Comparison of ENCODE assay signal across 18 cellular contexts in the genomic region with DNA sequence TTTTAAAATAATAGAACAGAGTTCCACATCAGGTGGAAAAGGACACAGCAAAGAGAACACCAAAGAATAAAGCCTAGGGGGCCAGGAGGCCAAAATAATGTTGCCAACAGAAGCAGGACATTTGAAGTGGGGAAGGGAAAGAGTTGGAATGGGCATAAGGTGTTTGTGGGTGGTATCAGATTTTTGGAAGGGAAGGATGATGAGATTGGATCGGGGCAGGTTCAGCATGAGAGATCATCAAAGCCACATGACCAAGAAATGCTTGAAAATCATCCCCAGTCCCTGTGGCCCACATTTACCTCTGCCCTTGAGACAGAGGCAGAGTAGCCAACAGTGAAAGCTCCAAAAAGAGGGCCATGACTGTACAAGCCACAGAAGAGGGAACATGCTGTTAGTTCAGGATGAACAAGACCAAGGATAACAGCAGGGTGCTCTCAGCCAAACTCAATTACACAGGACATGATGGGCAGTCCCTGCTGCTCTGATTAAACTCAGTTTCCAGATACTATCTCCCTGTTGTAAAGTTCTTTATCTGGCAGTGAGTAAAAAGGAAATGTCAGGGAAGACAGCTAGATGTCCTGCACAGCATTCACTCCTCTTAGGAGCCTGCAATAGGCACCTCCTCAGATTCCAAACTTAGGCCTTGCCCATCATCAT. TPM values are rescaled to one million over a fixed set of nuclear protein-coding genes. Genes with fewer than 3 reads are reported as not detected.
A peak's percentile ranks its signal among the peaks of the same experiment; 100 is the strongest.
DNase-seq lines count a peak whose midpoint lies in the region; ATAC-seq, FAIRE-seq and TF ChIP-seq lines count a peak whose summit lies in the region.
"Had no signal": no experiment of that assay in that cellular context is flagged by ENCODE, and none has a peak within 500 bp of the region (broad histone marks: within the 10 kb centered on the region; RNA-seq: fewer than 3 reads in every experiment).

No MANE protein-coding gene starts in this region.

- no peak for TF ChIP-seq EP300 in K562 (IDR thresholded peaks at IDR 0.05; ENCODE audit: low read length)

- H2AFZ ChIP-seq in K562 (ENCODE audit: low read depth, low read length): no peak overlapping the region
- H2AFZ ChIP-seq: GM23338 had no signal

- 44% methylated on average over 1 of the region's 1 CpG for WGBS in K562 (ENCODE audit: insufficient coverage, low coverage, missing lambda C conversion rate)

- TF ChIP-seq POLR2A in K562 (conservative IDR thresholded peaks at IDR 0.05): no peak

- DNase-seq in activated T-cell treated with anti-CD3 and anti-CD28 coated beads, Interleukin-2, amount 50 U/mL, for 24 hours: no peak
- no peak for DNase-seq in activated T-cell treated with anti-CD3 and anti-CD28 coated beads for 4 hours
- no peak for DNase-seq in T-helper 17 cell
- DNase-seq in K562 (ENCODE audit: extremely low read depth in 1 of 4, low spot score in 3 of 4): no peak
- DNase-seq in stimulated activated effector memory CD8-positive, alpha-beta T cell treated with anti-CD3 and anti-CD28 coated beads, Interleukin-12 subunit alpha, Interleukin-12 subunit beta, amount 100 ng/mL, for 72 hours (ENCODE audit: low spot score in 2 of 2): no peak
- DNase-seq in UCSD-AML1 (lab: John Stamatoyannopoulos, UW; ENCODE audit: unreplicated experiment): no peak
- DNase-seq in mucosa of descending colon: no peak
- DNase-seq: COR-L47, dorsolateral prefrontal cortex, midbrain, NCI-H1436, upper lobe of right lung had no signal

- no peaks in the 10 kb centered on the region for H4K20me1 ChIP-seq in K562 (replicated peaks; ENCODE audit: control insufficient read depth, insufficient read depth, low read length)

- H3K27me3 Mint-ChIP-seq in activated T-cell treated with anti-CD3 and anti-CD28 coated beads, Interleukin-2, amount 50 U/mL, for 24 hours: no peaks in the 10 kb centered on the region
- H3K27me3 Mint-ChIP-seq in T-helper 17 cell: no peaks in the 10 kb centered on the region

- no peaks in the 10 kb centered on the region for H3K9me3 Mint-ChIP-seq in activated T-cell treated with anti-CD3 and anti-CD28 coated beads, Interleukin-2, amount 50 U/mL, for 24 hours
- no peaks in the 10 kb centered on the region for H3K9me3 Mint-ChIP-seq in stimulated activated effector memory CD8-positive, alpha-beta T cell treated with anti-CD3 and anti-CD28 coated beads, Interleukin-12 subunit alpha, Interleukin-12 subunit beta, amount 100 ng/mL, for 72 hours
- H3K9me3 Mint-ChIP-seq: GM23338 had no signal

- H3K4me3 ChIP-seq in K562 (no peak overlapping the region), mucosa of descending colon (no peak overlapping the region)
- H3K4me3 ChIP-seq: cardiac muscle cell, dorsolateral prefrontal cortex, esophagus muscularis mucosa, GM23338, upper lobe of right lung had no signal

- no peak for TF ChIP-seq RAD21 in K562 (CRISPR knock-in tag; conservative IDR thresholded peaks at IDR 0.05 in 1 of 2, IDR thresholded peaks at IDR 0.05 in 1 of 2)

- POLR2A ChIA-PET in K562 (lab: Yijun Ruan, JAX): interaction anchor here (0.6 to 1.1 kb wide), 3 partner anchors 10 to 1101 kb away, joined by 3 to 5 read pairs (median 3); no protein-coding TSS in a partner anchor

- H3K27ac ChIP-seq in K562 (ENCODE audit: extremely low read depth, low read depth, low read length): peak overlapping the region; percentile 39; the same call in 1 of the 3 replicates
- H3K27ac ChIP-seq: cardiac muscle cell, dorsolateral prefrontal cortex, esophagus muscularis mucosa, upper lobe of right lung had no signal

- peaks cover 79% of the 10 kb centered on the region for H3K36me3 Mint-ChIP-seq in activated T-cell treated with anti-CD3 and anti-CD28 coated beads, Interleukin-2, amount 50 U/mL, for 24 hours (ENCODE audit: low read depth)
- H3K36me3 Mint-ChIP-seq in T-helper 17 cell (ENCODE audit: low read depth): peaks cover 5% of the 10 kb centered on the region
- peaks cover 95% of the 10 kb centered on the region for H3K36me3 Mint-ChIP-seq in stimulated activated effector memory CD8-positive, alpha-beta T cell treated with anti-CD3 and anti-CD28 coated beads, Interleukin-12 subunit alpha, Interleukin-12 subunit beta, amount 100 ng/mL, for 72 hours

- no peak overlapping the region for H3K4me2 ChIP-seq in K562 (ENCODE audit: insufficient read depth, low read length)
- H3K4me2 ChIP-seq: GM23338 had no signal

- H3K9ac ChIP-seq in K562 (ENCODE audit: insufficient read depth in 1 of 2, low read depth in 2 of 2, low read length in 2 of 2): no peak overlapping the region

- no peaks in the 10 kb centered on the region for H3K27me3 ChIP-seq in K562 (ENCODE audit: control insufficient read depth in 2 of 2, insufficient read depth in 2 of 2, low read length in 2 of 2)
- H3K27me3 ChIP-seq: cardiac muscle cell, dorsolateral prefrontal cortex, esophagus muscularis mucosa, upper lobe of right lung had no signal

- peak overlapping the region; percentile 94 for H3K27ac Mint-ChIP-seq in activated T-cell treated with anti-CD3 and anti-CD28 coated beads, Interleukin-2, amount 50 U/mL, for 24 hours
- H3K27ac Mint-ChIP-seq in T-helper 17 cell: peak overlapping the region; percentile 94
- H3K27ac Mint-ChIP-seq in stimulated activated effector memory CD8-positive, alpha-beta T cell treated with anti-CD3 and anti-CD28 coated beads, Interleukin-12 subunit alpha, Interleukin-12 subunit beta, amount 100 ng/mL, for 72 hours: peak overlapping the region; percentile 84
- H3K27ac Mint-ChIP-seq: GM23338 had no signal

- no peak for FAIRE-seq in K562 (lab: Jason Lieb, UNC)

- H3K9me3 ChIP-seq in T-helper 17 cell (ENCODE audit: control insufficient read depth, low read length, poor library complexity, severe bottlenecking) (no peaks in the 10 kb centered on the region), K562 (replicated peaks; ENCODE audit: control insufficient read depth, insufficient read depth, low read depth, low read length) (no peaks in the 10 kb centered on the region), mucosa of descending colon (no peaks in the 10 kb centered on the region)
- H3K9me3 ChIP-seq: esophagus muscularis mucosa, upper lobe of right lung had no signal

- H3K4me1 ChIP-seq in K562 (replicated peaks in 1 of 2; ENCODE audit: control insufficient read depth in 2 of 2, insufficient read depth in 2 of 2, low read length in 2 of 2) (peaks cover 3 to 39% of the 10 kb centered on the region in 2 experiments; a peak in 3 of 5 replicates), mucosa of descending colon (ENCODE audit: low read depth) (peaks cover 4% of the 10 kb centered on the region)

- intact Hi-C loops in K562 (cut with micrococcal nuclease): no loop called here
- intact Hi-C loops in mucosa of descending colon (cut with DNase I, micrococcal nuclease): no loop called here

- H3K79me2 ChIP-seq in K562 (ENCODE audit: control insufficient read depth, insufficient read depth, low read length): peaks cover 52% of the 10 kb centered on the region

- H3K9me1 ChIP-seq in K562 (ENCODE audit: control insufficient read depth, insufficient read depth, low read length): no peaks in the 10 kb centered on the region

- CTCF ChIA-PET in K562 (lab: Yijun Ruan, JAX; ENCODE audit: low intra/inter-chr PET ratio): no interaction called here

- BruUV-seq in K562 (replicated peaks; lab: Mats Ljungman, UMichigan): no TSS peak

- in situ Hi-C loops in K562 (cut with MboI): no loop called here

- H3K4me1 Mint-ChIP-seq in activated T-cell treated with anti-CD3 and anti-CD28 coated beads, Interleukin-2, amount 50 U/mL, for 24 hours (ENCODE audit: low read depth): peaks cover 70% of the 10 kb centered on the region
- H3K4me1 Mint-ChIP-seq in T-helper 17 cell: peaks cover 55% of the 10 kb centered on the region
- H3K4me1 Mint-ChIP-seq in stimulated activated effector memory CD8-positive, alpha-beta T cell treated with anti-CD3 and anti-CD28 coated beads, Interleukin-12 subunit alpha, Interleukin-12 subunit beta, amount 100 ng/mL, for 72 hours: peaks cover 73% of the 10 kb centered on the region
- H3K4me1 Mint-ChIP-seq: GM23338 had no signal

- peaks cover 22% of the 10 kb centered on the region for H3K36me3 ChIP-seq in K562 (ENCODE audit: control insufficient read depth, insufficient read depth, low read length)
- no peaks in the 10 kb centered on the region for H3K36me3 ChIP-seq in mucosa of descending colon (ENCODE audit: low read depth)
- H3K36me3 ChIP-seq: cardiac muscle cell, esophagus muscularis mucosa had no signal

- no peak for ATAC-seq in T-helper 17 cell
- ATAC-seq in K562: peak; percentile 20
- peak; percentile 19 for ATAC-seq in stimulated activated effector memory CD8-positive, alpha-beta T cell treated with anti-CD3 and anti-CD28 coated beads, Interleukin-12 subunit alpha, Interleukin-12 subunit beta, amount 100 ng/mL, for 72 hours
- ATAC-seq in mucosa of descending colon: no peak
- no peak for ATAC-seq in HG03432 (IDR thresholded peaks at IDR 0.05; ENCODE audit: unreplicated experiment)
- ATAC-seq: GM23338, left lobe of liver, sciatic nerve, upper lobe of right lung had no signal

- H3K4me3 Mint-ChIP-seq in activated T-cell treated with anti-CD3 and anti-CD28 coated beads, Interleukin-2, amount 50 U/mL, for 24 hours: peak overlapping the region; percentile 70
- no peak overlapping the region for H3K4me3 Mint-ChIP-seq in T-helper 17 cell
- H3K4me3 Mint-ChIP-seq in stimulated activated effector memory CD8-positive, alpha-beta T cell treated with anti-CD3 and anti-CD28 coated beads, Interleukin-12 subunit alpha, Interleukin-12 subunit beta, amount 100 ng/mL, for 72 hours: peak overlapping the region; percentile 70
- H3K4me3 Mint-ChIP-seq: GM23338 had no signal

- TF ChIP-seq CTCF in K562 (IDR thresholded peaks at IDR 0.05 in 2 of 3, conservative IDR thresholded peaks at IDR 0.05 in 1 of 3; ENCODE audit: insufficient read depth in 2 of 3, low read depth in 1 of 3, low read length in 3 of 3): no peak
- TF ChIP-seq CTCF in mucosa of descending colon (IDR thresholded peaks at IDR 0.05): no peak

RNA-seq across cellular contexts. Expression of gene RAB27A, which starts 32.5 kb away (rescaled TPM):
- total RNA-seq in T-helper 17 cell: 10 to 100 TPM; 27.1 to 31.4 TPM
- total RNA-seq in K562 (2011; cell fraction: chromatin; rRNA removed; ENCODE audit: low replicate concordance): 30.2 and 106 TPM in 2 replicates
- total RNA-seq in K562 (2011; cell fraction: nucleolus; rRNA removed): 15.7 and 21.6 TPM in 2 replicates
- 67.8 and 109 TPM in 2 replicates for total RNA-seq in K562 (2011; cell fraction: nucleoplasm; rRNA removed)
- total RNA-seq in K562 (2014; rRNA removed): 44.7 and 46.7 TPM in 2 replicates
- 80.4 and 103 TPM in 2 replicates for total RNA-seq in K562 (2014; rRNA removed; fragmentation: Illumina TruSeq; extraction: Trizol)
- 31.4 and 31.5 TPM in 2 replicates for total RNA-seq in K562 (2015; rRNA removed; fragmentation: Illumina TruSeq; extraction: Trizol)
- total RNA-seq in K562 (2021): 85.9 and 90.2 TPM in 2 replicates
- polyA plus RNA-seq in K562 (2011; rRNA removed): 145 and 171 TPM in 2 replicates
- 37.8 and 101 TPM in 2 replicates for polyA plus RNA-seq in K562 (2011; cell fraction: cytosol; rRNA removed)
- polyA plus RNA-seq in K562 (2011; cell fraction: nucleus; rRNA removed): 27.7 and 51.9 TPM in 2 replicates
- polyA plus RNA-seq in K562 (2012): 57.6 and 84.6 TPM in 2 replicates
- 128 TPM in 2 replicates for polyA plus RNA-seq in K562 (2014; fragmentation: Illumina TruSeq; extraction: Trizol)
- polyA plus RNA-seq in K562 (2014; fragmentation: Nextera tagmentation; extraction: Ambion mirVana): 10 to 100 TPM; 55.1 to 59.3 TPM
- 113 and 118 TPM in 2 replicates for polyA plus RNA-seq in K562 (2014; rRNA removed)
- polyA minus RNA-seq in K562 (2011; rRNA and poly(A)+ RNA removed): 142 and 170 TPM in 2 replicates
- polyA minus RNA-seq in K562 (2011; cell fraction: cytosol; rRNA and poly(A)+ RNA removed): 39.3 and 46.7 TPM in 2 replicates
- polyA minus RNA-seq in K562 (2011; cell fraction: nucleus; rRNA and poly(A)+ RNA removed): 15.1 and 33.4 TPM in 2 replicates
- total RNA-seq in mucosa of descending colon: 10 to 100 TPM; 39.0 to 59.8 (median 56.7) TPM

Comparison
In these comparisons a context has a peak if more than half of its experiments do, and no peak if none do; other contexts are left out.
1. ATAC-seq: peak in K562 (single experiment) and stimulated activated effector memory CD8-positive, alpha-beta T cell treated with anti-CD3 and anti-CD28 coated beads, Interleukin-12 subunit alpha, Interleukin-12 subunit beta, amount 100 ng/mL, for 72 hours (single experiment); none in T-helper 17 cell (single experiment), mucosa of descending colon (single experiment) and HG03432 (single experiment).
2. Peak in every context shown above with its lines, with median percentiles within 50 percentile points of each other: H3K27ac Mint-ChIP-seq.